Comparison of ENCODE assay signal across 29 cellular contexts in the genomic region with DNA sequence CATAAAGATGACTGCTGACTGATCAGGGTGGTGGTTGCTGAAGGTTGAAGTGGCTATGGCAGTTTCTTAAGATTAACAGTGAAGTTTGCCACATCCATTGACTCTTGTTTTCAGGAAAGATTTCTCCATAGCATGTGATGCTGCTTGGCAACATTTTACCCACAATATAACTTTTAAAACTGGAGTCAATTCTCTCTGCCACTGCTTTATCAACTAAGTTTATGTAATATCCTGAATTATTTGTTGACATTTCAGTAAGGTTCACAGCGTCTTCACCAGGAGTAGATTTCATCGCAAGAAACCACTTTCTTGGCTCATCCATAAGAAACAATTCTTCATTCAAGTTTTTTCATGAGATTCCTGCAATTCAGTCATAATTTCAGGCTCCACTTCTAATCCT.
"Had no signal": no experiment of that assay in that cellular context is flagged by ENCODE, and none has a peak within 500 bp of the region (broad histone marks: within the 10 kb centered on the region; RNA-seq: fewer than 3 reads in every experiment).

No MANE protein-coding gene starts in this region.

- ATAC-seq: activated CD4-positive, CD25-positive, alpha-beta regulatory T cell treated with anti-CD3 and anti-CD28 coated beads, Interleukin-2, amount 50 U/mL, for 24 hours; activated CD8-positive, alpha-beta T cell treated with anti-CD3 and anti-CD28 coated beads for 36 hours; activated T-cell treated with anti-CD3 and anti-CD28 coated beads, Interleukin-2, amount 50 U/mL, for 4 hours; activated T-helper 17 cell treated with anti-CD3 and anti-CD28 coated beads, Interleukin-2, amount 50 U/mL, for 72 hours; effector memory CD8-positive, alpha-beta T cell; T-helper 17 cell had no signal

- H3K4me3 ChIP-seq: breast epithelium, cardiac muscle cell, colonic mucosa, esophagus muscularis mucosa had no signal

- DNase-seq: activated B cell treated with CpG ODN at 0.5 μM for 24 hours; activated CD4-positive, alpha-beta T cell treated with anti-CD3 and anti-CD28 coated beads for 48 hours; activated CD4-positive, alpha-beta T cell treated with anti-CD3 and anti-CD28 coated beads, Interleukin-2, amount 50 U/mL, for 1 hour; activated CD4-positive, alpha-beta T cell treated with anti-CD3 and anti-CD28 coated beads, Interleukin-2, amount 50 U/mL, for 48 hours; activated CD8-positive, alpha-beta memory T cell treated with anti-CD3 and anti-CD28 coated beads for 24 hours; activated CD8-positive, alpha-beta T cell treated with anti-CD3 and anti-CD28 coated beads for 36 hours; activated effector memory CD4-positive, alpha-beta T cell treated with Interleukin-2 at 50 U/mL for 16 hours; activated gamma-delta T cell treated with Interleukin-2 at 50 U/mL for 16 hours; activated naive CD4-positive, alpha-beta T cell treated with anti-CD3 and anti-CD28 coated beads, Interleukin-2, amount 50 U/mL, for 16 hours; activated naive CD4-positive, alpha-beta T cell treated with Interleukin-2 at 50 U/mL for 16 hours; activated T-cell treated with anti-CD3 and anti-CD28 coated beads, Interleukin-2, amount 50 U/mL, for 4 hours; amygdala; aorta; central memory CD4-positive, alpha-beta T cell; cerebellar nuclear complex; colonic mucosa; effector CD4-positive, alpha-beta T cell; effector memory CD8-positive, alpha-beta T cell; erythroblast; head of caudate nucleus; T-helper 1 cell; T-helper 17 cell; T1000; WERI-Rb-1 had no signal
